Comparison of ENCODE assay signal across 1 cellular context in genomic region chr4:94489075-94489474, GRCh38.
TF ChIP-seq lines count a peak whose summit lies in the region.

No MANE protein-coding gene starts in this region.

TF ChIP-seq in IMR-90, 13 proteins besides CTCF, POLR2A, EP300 and RAD21:
- TF ChIP-seq, protein P1, sequence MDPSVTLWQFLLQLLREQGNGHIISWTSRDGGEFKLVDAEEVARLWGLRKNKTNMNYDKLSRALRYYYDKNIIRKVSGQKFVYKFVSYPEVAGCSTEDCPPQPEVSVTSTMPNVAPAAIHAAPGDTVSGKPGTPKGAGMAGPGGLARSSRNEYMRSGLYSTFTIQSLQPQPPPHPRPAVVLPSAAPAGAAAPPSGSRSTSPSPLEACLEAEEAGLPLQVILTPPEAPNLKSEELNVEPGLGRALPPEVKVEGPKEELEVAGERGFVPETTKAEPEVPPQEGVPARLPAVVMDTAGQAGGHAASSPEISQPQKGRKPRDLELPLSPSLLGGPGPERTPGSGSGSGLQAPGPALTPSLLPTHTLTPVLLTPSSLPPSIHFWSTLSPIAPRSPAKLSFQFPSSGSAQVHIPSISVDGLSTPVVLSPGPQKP (IDR thresholded peaks at IDR 0.05; ENCODE audit: borderline replicate concordance, low read depth, low read length) = no peak
- TF ChIP-seq FOS (IDR thresholded peaks at IDR 0.05; ENCODE audit: low read depth, low read length) = no peak
- TF ChIP-seq MAFK (IDR thresholded peaks at IDR 0.05; ENCODE audit: low read depth, low read length) = no peak
- no peak for TF ChIP-seq MAZ (IDR thresholded peaks at IDR 0.05; ENCODE audit: borderline replicate concordance, low read depth, low read length)
- TF ChIP-seq NFE2L2 (IDR thresholded peaks at IDR 0.05; ENCODE audit: low read depth, low read length) = no peak
- no peak for TF ChIP-seq SMC3 (IDR thresholded peaks at IDR 0.05; ENCODE audit: low read depth, low read length)
- TF ChIP-seq CHD1 (IDR thresholded peaks at IDR 0.05; ENCODE audit: low read depth, low read length) = no peak
